11 cellular contexts compared by ENCODE assay signal in genomic region chr6:71394001-71394432, GRCh38.
DNase-seq lines count a peak whose midpoint lies in the region; ATAC-seq, FAIRE-seq and TF ChIP-seq lines count a peak whose summit lies in the region.
"Had no signal": no experiment of that assay in that cellular context is flagged by ENCODE, and none has a peak within 500 bp of the region (broad histone marks: within the 10 kb centered on the region; RNA-seq: fewer than 3 reads in every experiment).

No MANE protein-coding gene starts in this region.

- POLR2A ChIA-PET in endothelial cell of umbilical vein (lab: Charles Lee) = no interaction called here

- peak overlapping the region; percentile 48 for H3K4me2 ChIP-seq in BLaER1
- peak overlapping the region; percentile 78 for H3K4me2 ChIP-seq in endothelial cell of umbilical vein (ENCODE audit: insufficient read depth, low read length)

- TF ChIP-seq POLR2A in endothelial cell of umbilical vein (IDR thresholded peaks at IDR 0.05; ENCODE audit: low read depth, low read length) = no peak

- H3K27ac Mint-ChIP-seq in nephron = peak overlapping the region; percentile 77 to 89 (median 86)
- H3K27ac Mint-ChIP-seq in effector memory CD8-positive, alpha-beta T cell = no peak overlapping the region
- H3K27ac Mint-ChIP-seq: activated naive CD8-positive, alpha-beta T cell had no signal

- peaks cover 58% of the 10 kb centered on the region for H3K36me3 Mint-ChIP-seq in nephron (ENCODE audit: low read depth)
- no peaks in the 10 kb centered on the region for H3K36me3 Mint-ChIP-seq in effector memory CD8-positive, alpha-beta T cell (ENCODE audit: insufficient read depth)
- H3K36me3 Mint-ChIP-seq: activated naive CD8-positive, alpha-beta T cell had no signal

- CTCF ChIA-PET in endothelial cell of umbilical vein (lab: Charles Lee) = interaction anchor here (0.8 to 2.8 kb wide), 5 partner anchors 10 to 116 kb away, joined by 3 to 13 read pairs (median 8); no protein-coding TSS in a partner anchor

- H2AFZ ChIP-seq in endothelial cell of umbilical vein (ENCODE audit: low read depth, low read length) = no peak overlapping the region

- peaks cover 54% of the 10 kb centered on the region for H3K79me2 ChIP-seq in endothelial cell of umbilical vein (ENCODE audit: control insufficient read depth, insufficient read depth, low read length)

- no peaks in the 10 kb centered on the region for H3K27me3 ChIP-seq in BLaER1
- no peaks in the 10 kb centered on the region for H3K27me3 ChIP-seq in endothelial cell of umbilical vein (ENCODE audit: control insufficient read depth in 2 of 2, insufficient read depth in 2 of 2, low read length in 2 of 2)

- H3K9me3 Mint-ChIP-seq in nephron = no peaks in the 10 kb centered on the region
- H3K9me3 Mint-ChIP-seq in effector memory CD8-positive, alpha-beta T cell = no peaks in the 10 kb centered on the region

- H3K4me3 ChIP-seq in BLaER1 (no peak overlapping the region), endothelial cell of umbilical vein (replicated peaks in 1 of 3; ENCODE audit: insufficient read depth in 1 of 3, low read depth in 1 of 3, low read length in 3 of 3) (peak overlapping the region in 1 of 3 experiments; percentile 12)

- no peak for ATAC-seq in effector memory CD8-positive, alpha-beta T cell (replicated peaks)
- ATAC-seq: activated CD4-positive, CD25-positive, alpha-beta regulatory T cell treated with anti-CD3 and anti-CD28 coated beads, Interleukin-2, amount 50 U/mL, for 24 hours had no signal

- H3K4me1 ChIP-seq in BLaER1 (peaks cover 76% of the 10 kb centered on the region), endothelial cell of umbilical vein (ENCODE audit: control insufficient read depth, extremely low read depth, insufficient read depth, low read length) (peaks cover 56% of the 10 kb centered on the region)

- dilution Hi-C loops in endothelial cell of umbilical vein (cut with MboI; ENCODE audit: extremely low pct_ligation_motif_present, low sequenced_read_pairs) = loop anchor here (25.0 kb wide), 1 partner anchor 118 kb away; no protein-coding TSS in a partner anchor

- intact Hi-C loops in endothelial cell of umbilical vein (cut with micrococcal nuclease) = no loop called here

- peak overlapping the region in 1 of 3 experiments; percentile 2 for H3K4me3 Mint-ChIP-seq in nephron
- H3K4me3 Mint-ChIP-seq in effector memory CD8-positive, alpha-beta T cell = no peak overlapping the region
- H3K4me3 Mint-ChIP-seq: activated naive CD8-positive, alpha-beta T cell had no signal

- H3K4me1 Mint-ChIP-seq in nephron = peaks cover 60% of the 10 kb centered on the region
- no peaks in the 10 kb centered on the region for H3K4me1 Mint-ChIP-seq in effector memory CD8-positive, alpha-beta T cell (ENCODE audit: low read depth in 2 of 2)

- H3K9me1 ChIP-seq in endothelial cell of umbilical vein (replicated peaks; ENCODE audit: control insufficient read depth, extremely low read depth, insufficient read depth, low read length) = no peaks in the 10 kb centered on the region

- H3K36me3 ChIP-seq in BLaER1 (no peaks in the 10 kb centered on the region), endothelial cell of umbilical vein (ENCODE audit: control insufficient read depth in 2 of 2, extremely low read depth in 1 of 2, insufficient read depth in 2 of 2, low read length in 2 of 2) (peaks cover 2 to 6% of the 10 kb centered on the region in 2 experiments)
- H3K36me3 ChIP-seq: neutrophil had no signal

- no peaks in the 10 kb centered on the region for H3K27me3 Mint-ChIP-seq in nephron (ENCODE audit: low read depth)
- peaks cover 9 to 20% of the 10 kb centered on the region in 2 donors for H3K27me3 Mint-ChIP-seq in effector memory CD8-positive, alpha-beta T cell

- H4K20me1 ChIP-seq in BLaER1 (no peaks in the 10 kb centered on the region), endothelial cell of umbilical vein (replicated peaks; ENCODE audit: control insufficient read depth, extremely low read depth, insufficient read depth, low read length) (no peaks in the 10 kb centered on the region)

- BruUV-seq in endothelial cell of umbilical vein (replicated peaks; lab: Mats Ljungman, UMichigan) = TSS peak; percentile 58

- H3K9ac ChIP-seq in BLaER1 = no peak overlapping the region
- H3K9ac ChIP-seq in endothelial cell of umbilical vein (replicated peaks; ENCODE audit: extremely low read depth, insufficient read depth, low read length) = peak overlapping the region; percentile 56

- DNase-seq in NCI-H748 (lab: John Stamatoyannopoulos, UW; ENCODE audit: unreplicated experiment) (peak; percentile 90), endothelial cell of umbilical vein (ENCODE audit: low read depth, low spot score) (no peak), DMS53 (lab: John Stamatoyannopoulos, UW) (no peak), GF-D8 (lab: John Stamatoyannopoulos, UW) (no peak)
- no peak for DNase-seq in activated CD4-positive, CD25-positive, alpha-beta regulatory T cell (lab: John Stamatoyannopoulos, UW)
- no peak for DNase-seq in effector memory CD8-positive, alpha-beta T cell

- H3K9me3 ChIP-seq in BLaER1 (peaks cover 16% of the 10 kb centered on the region; the same call in 1 of the 2 replicates), endothelial cell of umbilical vein (replicated peaks; ENCODE audit: control insufficient read depth, insufficient read depth, low read length) (no peaks in the 10 kb centered on the region)
- H3K9me3 ChIP-seq: neutrophil had no signal

- H3K27ac ChIP-seq in BLaER1 (peak overlapping the region; percentile 7; the same call in 1 of the 2 replicates), endothelial cell of umbilical vein (ENCODE audit: insufficient read depth, low read depth, low read length) (peak overlapping the region; percentile 91)
- H3K27ac ChIP-seq: neutrophil had no signal

- TF ChIP-seq CTCF in endothelial cell of umbilical vein (IDR thresholded peaks at IDR 0.05; ENCODE audit: extremely low read depth in 1 of 2, insufficient read depth in 1 of 2, low read depth in 1 of 2, low read length in 2 of 2) (no peak), nephron (IDR thresholded peaks at IDR 0.05; ENCODE audit: unreplicated experiment in 3 of 3) (no peak)

- FAIRE-seq in endothelial cell of umbilical vein (lab: Jason Lieb, UNC) = peak; percentile 55

TF ChIP-seq in endothelial cell of umbilical vein, 7 proteins besides CTCF, POLR2A, EP300 and RAD21:
- TF ChIP-seq MAX (IDR thresholded peaks at IDR 0.05; ENCODE audit: insufficient read depth, insufficient read length) (no peak), GATA2 (IDR thresholded peaks at IDR 0.05; ENCODE audit: insufficient read depth, insufficient read length, low read depth, low read length) (peak; percentile 69), FOS (IDR thresholded peaks at IDR 0.05; ENCODE audit: borderline replicate concordance, insufficient read depth, low read length) (no peak)

Comparison
In these comparisons a context has a peak if more than half of its experiments do, and no peak if none do; other contexts are left out.
1. H3K27ac Mint-ChIP-seq: peak in nephron (3 of 3); none in effector memory CD8-positive, alpha-beta T cell (0 of 2).